26 cellular contexts compared by ENCODE assay signal in genomic region chr5:82924990-82925385, GRCh38.
DNase-seq lines count a peak whose midpoint lies in the region; ATAC-seq, FAIRE-seq and TF ChIP-seq lines count a peak whose summit lies in the region.
"Had no signal": no experiment of that assay in that cellular context is flagged by ENCODE, and none has a peak within 500 bp of the region (broad histone marks: within the 10 kb centered on the region; RNA-seq: fewer than 3 reads in every experiment).

No MANE protein-coding gene starts in this region.

- peak; percentile 63 for FAIRE-seq in endothelial cell of umbilical vein (lab: Jason Lieb, UNC)
- FAIRE-seq: D721Med, GM12891, GM18507 had no signal

- no peak overlapping the region for H3K9ac ChIP-seq in endothelial cell of umbilical vein (replicated peaks; ENCODE audit: extremely low read depth, insufficient read depth, low read length)
- H3K9ac ChIP-seq: GM23248 had no signal

- no peak overlapping the region for H3K4me2 ChIP-seq in endothelial cell of umbilical vein (ENCODE audit: insufficient read depth, low read length)

- no peaks in the 10 kb centered on the region for H3K9me3 ChIP-seq in endothelial cell of umbilical vein (replicated peaks; ENCODE audit: control insufficient read depth, insufficient read depth, low read length)
- no peaks in the 10 kb centered on the region for H3K9me3 ChIP-seq in left lung
- H3K9me3 ChIP-seq in thoracic aorta, result no peaks in the 10 kb centered on the region
- H3K9me3 ChIP-seq: MG63, Peyer's patch had no signal

- no peaks in the 10 kb centered on the region for H3K4me1 ChIP-seq in endothelial cell of umbilical vein (ENCODE audit: control insufficient read depth, extremely low read depth, insufficient read depth, low read length)
- peaks cover 0 to 6% of the 10 kb centered on the region in 2 donors for H3K4me1 ChIP-seq in left lung
- H3K4me1 ChIP-seq in thoracic aorta (ENCODE audit: control insufficient read depth in 1 of 2, low read depth in 2 of 2), result peaks cover 16% of the 10 kb centered on the region in 2 donors
- H3K4me1 ChIP-seq: Peyer's patch had no signal

- ATAC-seq in left lung (peak; percentile 45), thoracic aorta (ENCODE audit: insufficient number of reproducible peaks, low FRiP score, low read depth) (no peak)
- ATAC-seq: CD8-positive, alpha-beta T cell; HCT116; Right ventricle myocardium inferior had no signal

- TF ChIP-seq POLR2A in endothelial cell of umbilical vein (IDR thresholded peaks at IDR 0.05; ENCODE audit: low read depth, low read length), result no peak

- CTCF ChIA-PET in endothelial cell of umbilical vein (lab: Charles Lee), result no interaction called here

- H3K27me3 ChIP-seq in endothelial cell of umbilical vein (ENCODE audit: control insufficient read depth in 2 of 2, insufficient read depth in 2 of 2, low read length in 2 of 2) (no peaks in the 10 kb centered on the region), left lung (no peaks in the 10 kb centered on the region), thoracic aorta (replicated peaks; ENCODE audit: insufficient read depth) (no peaks in the 10 kb centered on the region)
- H3K27me3 ChIP-seq: MG63, Peyer's patch had no signal

- DNase-seq in DMS53 (lab: John Stamatoyannopoulos, UW) (peak; percentile 13), DMS53 treated with DMSO at 0.1 percent for 48 hours (lab: John Stamatoyannopoulos, UW; ENCODE audit: unreplicated experiment) (no peak), endothelial cell of umbilical vein (ENCODE audit: low read depth, low spot score) (peak; percentile 13), left lung (no peak), thoracic aorta (ENCODE audit: low spot score) (no peak), NCI-H2107 treated with DMSO at 0.1 percent for 48 hours (lab: John Stamatoyannopoulos, UW; ENCODE audit: unreplicated experiment) (no peak), NCI-H524 (lab: John Stamatoyannopoulos, UW) (no peak), AML-193 (lab: John Stamatoyannopoulos, UW) (no peak)
- DNase-seq: CD8-positive, alpha-beta T cell; GF-D8; GM23248; IMR-90; Karpas-422; MG63; NCI-H1092 treated with DMSO at 0.1 percent for 48 hours; NCI-H1694 treated with DMSO at 0.1 percent for 48 hours; NCI-H2107; NCI-H226; NCI-H82; Peyer's patch had no signal

- intact Hi-C loops in endothelial cell of umbilical vein (cut with micrococcal nuclease) (no loop called here), left lung (cut with DNase I) (no loop called here)

- no peaks in the 10 kb centered on the region for H4K20me1 ChIP-seq in endothelial cell of umbilical vein (replicated peaks; ENCODE audit: control insufficient read depth, extremely low read depth, insufficient read depth, low read length)

- no peak overlapping the region for H3K27ac ChIP-seq in endothelial cell of umbilical vein (ENCODE audit: insufficient read depth, low read depth, low read length)
- H3K27ac ChIP-seq in left lung, result no peak overlapping the region
- H3K27ac ChIP-seq in thoracic aorta, result peak overlapping the region in 1 of 2 donors; percentile 31
- H3K27ac ChIP-seq: 22Rv1, GM23248, Peyer's patch had no signal

- H3K4me3 ChIP-seq in endothelial cell of umbilical vein (replicated peaks in 1 of 3; ENCODE audit: insufficient read depth in 1 of 3, low read depth in 1 of 3, low read length in 3 of 3), result no peak overlapping the region
- H3K4me3 ChIP-seq in left lung, result no peak overlapping the region
- H3K4me3 ChIP-seq in thoracic aorta, result peak overlapping the region; percentile 22
- H3K4me3 ChIP-seq: GM23248, MG63, Peyer's patch had no signal

- POLR2A ChIA-PET in endothelial cell of umbilical vein (lab: Charles Lee), result no interaction called here

- H3K79me2 ChIP-seq in endothelial cell of umbilical vein (ENCODE audit: control insufficient read depth, insufficient read depth, low read length), result no peaks in the 10 kb centered on the region

- BruUV-seq in endothelial cell of umbilical vein (replicated peaks; lab: Mats Ljungman, UMichigan), result no TSS peak

- no peaks in the 10 kb centered on the region for H3K36me3 ChIP-seq in endothelial cell of umbilical vein (ENCODE audit: control insufficient read depth in 2 of 2, extremely low read depth in 1 of 2, insufficient read depth in 2 of 2, low read length in 2 of 2)
- no peaks in the 10 kb centered on the region for H3K36me3 ChIP-seq in left lung
- no peaks in the 10 kb centered on the region for H3K36me3 ChIP-seq in thoracic aorta
- H3K36me3 ChIP-seq: MG63, Peyer's patch had no signal

- H3K9me1 ChIP-seq in endothelial cell of umbilical vein (replicated peaks; ENCODE audit: control insufficient read depth, extremely low read depth, insufficient read depth, low read length), result no peaks in the 10 kb centered on the region

- H2AFZ ChIP-seq in endothelial cell of umbilical vein (ENCODE audit: low read depth, low read length), result no peak overlapping the region
- H2AFZ ChIP-seq: GM23248 had no signal

- TF ChIP-seq CTCF in endothelial cell of umbilical vein (IDR thresholded peaks at IDR 0.05; ENCODE audit: extremely low read depth in 1 of 2, insufficient read depth in 1 of 2, low read depth in 1 of 2, low read length in 2 of 2) (no peak), left lung (IDR thresholded peaks at IDR 0.05) (no peak), thoracic aorta (IDR thresholded peaks at IDR 0.05) (no peak)

- dilution Hi-C loops in endothelial cell of umbilical vein (cut with MboI; ENCODE audit: extremely low pct_ligation_motif_present, low sequenced_read_pairs), result no loop called here

TF ChIP-seq in endothelial cell of umbilical vein, 7 proteins besides CTCF, POLR2A, EP300 and RAD21:
- TF ChIP-seq MYC (IDR thresholded peaks at IDR 0.05; ENCODE audit: low read depth, low read length), result no peak
- TF ChIP-seq GATA2 (IDR thresholded peaks at IDR 0.05; ENCODE audit: insufficient read depth, insufficient read length, low read depth, low read length), result no peak
- TF ChIP-seq JUN (IDR thresholded peaks at IDR 0.05; ENCODE audit: borderline replicate concordance, insufficient read depth, insufficient read length, low read depth), result no peak
- TF ChIP-seq FOS (IDR thresholded peaks at IDR 0.05; ENCODE audit: borderline replicate concordance, insufficient read depth, low read length), result no peak
- TF ChIP-seq MAX (IDR thresholded peaks at IDR 0.05; ENCODE audit: insufficient read depth, insufficient read length), result no peak
- no peak for TF ChIP-seq EZH2 (IDR thresholded peaks at IDR 0.05; ENCODE audit: borderline replicate concordance, low read depth, low read length, severe bottlenecking)
- TF ChIP-seq POLR2AphosphoS5 (IDR thresholded peaks at IDR 0.05; ENCODE audit: insufficient read depth, low read depth, low read length), result no peak

Comparison
In these comparisons a context has a peak if more than half of its experiments do, and no peak if none do; other contexts are left out.
1. DNase-seq: peak in DMS53 (single experiment) and endothelial cell of umbilical vein (single experiment); none in DMS53 treated with DMSO at 0.1 percent for 48 hours (single experiment), left lung (0 of 2), thoracic aorta (single experiment), NCI-H2107 treated with DMSO at 0.1 percent for 48 hours (single experiment), NCI-H524 (0 of 2) and AML-193 (0 of 2).